13 cellular contexts compared by ENCODE assay signal in the genomic region with DNA sequence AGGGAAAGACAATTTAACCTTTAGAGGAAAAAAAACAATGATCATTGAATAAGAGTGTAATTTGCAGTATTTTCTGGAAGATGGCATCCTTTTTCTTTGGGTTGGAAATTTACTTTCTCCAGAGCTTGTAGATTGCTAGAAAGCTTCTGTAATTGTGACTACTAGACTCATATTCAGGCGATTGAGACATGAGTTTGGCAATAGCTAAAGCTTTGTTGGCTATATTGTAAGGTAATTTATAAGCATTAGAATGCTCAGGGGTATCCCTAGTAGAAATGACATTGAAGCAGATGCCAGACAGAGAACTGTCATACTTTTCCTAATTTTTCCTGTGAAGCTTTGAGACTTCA.
DNase-seq lines count a peak whose midpoint lies in the region; ATAC-seq and TF ChIP-seq lines count a peak whose summit lies in the region.
"Had no signal": no experiment of that assay in that cellular context is flagged by ENCODE, and none has a peak within 500 bp of the region (broad histone marks: within the 10 kb centered on the region; RNA-seq: fewer than 3 reads in every experiment).

No MANE protein-coding gene starts in this region.

- H3K4me3 Mint-ChIP-seq in activated T-cell treated with anti-CD3 and anti-CD28 coated beads, Interleukin-2, amount 50 U/mL, for 24 hours = no peak overlapping the region
- H3K4me3 Mint-ChIP-seq in MCF 10A (ENCODE audit: unreplicated experiment) = no peak overlapping the region

- peaks cover 44% of the 10 kb centered on the region for H3K4me1 Mint-ChIP-seq in activated T-cell treated with anti-CD3 and anti-CD28 coated beads, Interleukin-2, amount 50 U/mL, for 24 hours (ENCODE audit: low read depth)
- H3K4me1 Mint-ChIP-seq in MCF 10A (ENCODE audit: insufficient read depth, unreplicated experiment) = peaks cover 43% of the 10 kb centered on the region

- H3K27me3 Mint-ChIP-seq in activated T-cell treated with anti-CD3 and anti-CD28 coated beads, Interleukin-2, amount 50 U/mL, for 24 hours = no peaks in the 10 kb centered on the region
- no peaks in the 10 kb centered on the region for H3K27me3 Mint-ChIP-seq in MCF 10A (ENCODE audit: insufficient read depth, unreplicated experiment)

- no peaks in the 10 kb centered on the region for H3K36me3 Mint-ChIP-seq in activated T-cell treated with anti-CD3 and anti-CD28 coated beads, Interleukin-2, amount 50 U/mL, for 24 hours (ENCODE audit: low read depth)
- H3K36me3 Mint-ChIP-seq in MCF 10A (ENCODE audit: insufficient read depth, unreplicated experiment) = peaks cover 5% of the 10 kb centered on the region

- peak overlapping the region; percentile 60 for H3K27ac Mint-ChIP-seq in activated T-cell treated with anti-CD3 and anti-CD28 coated beads, Interleukin-2, amount 50 U/mL, for 24 hours
- peak overlapping the region; percentile 85 for H3K27ac Mint-ChIP-seq in MCF 10A (ENCODE audit: low read depth, unreplicated experiment)

- intact Hi-C loops in MCF 10A (cut with micrococcal nuclease) = loop anchor here (5.0 kb wide), 1 partner anchor 200 kb away; no protein-coding TSS in a partner anchor

- TF ChIP-seq CTCF in MCF 10A (IDR thresholded peaks at IDR 0.05; ENCODE audit: unreplicated experiment) = no peak

- peak; percentile 14 for ATAC-seq in left lobe of liver

- CTCF ChIA-PET in MCF 10A (lab: Yijun Ruan, JAX) = interaction anchor here (0.7 to 1.2 kb wide), 4 partner anchors 35 to 199 kb away, joined by 3 to 6 read pairs (median 4); no protein-coding TSS in a partner anchor

- POLR2A ChIA-PET in MCF 10A (lab: Yijun Ruan, JAX) = interaction anchor here (0.7 to 1.2 kb wide), 4 partner anchors 11 to 166 kb away, joined by 3 to 9 read pairs (median 4); no protein-coding TSS in a partner anchor

- H3K9me3 Mint-ChIP-seq in activated T-cell treated with anti-CD3 and anti-CD28 coated beads, Interleukin-2, amount 50 U/mL, for 24 hours = no peaks in the 10 kb centered on the region
- no peaks in the 10 kb centered on the region for H3K9me3 Mint-ChIP-seq in MCF 10A (ENCODE audit: unreplicated experiment)

- no TSS peak for BruUV-seq in MCF 10A (replicated peaks; lab: Mats Ljungman, UMichigan)

- DNase-seq in activated T-cell treated with anti-CD3 and anti-CD28 coated beads, Interleukin-2, amount 50 U/mL, for 24 hours = no peak
- DNase-seq in activated T-cell treated with anti-CD3 and anti-CD28 coated beads, Interleukin-2, amount 50 U/mL, for 48 hours = no peak
- DNase-seq in MCF 10A (ENCODE audit: unreplicated experiment) = no peak
- no peak for DNase-seq in left lobe of liver (ENCODE audit: low spot score)
- DNase-seq in superior temporal gyrus (ENCODE audit: extremely low spot score) = peak; percentile 67
- no peak for DNase-seq in AML-193 (lab: John Stamatoyannopoulos, UW)
- no peak for DNase-seq in MV-4-11 (lab: John Stamatoyannopoulos, UW)
- DNase-seq in stimulated activated CD4-positive, alpha-beta T cell treated with anti-CD3 and anti-CD28 coated beads, Interleukin-15, amount 100 ng/mL, for 24 hours = no peak
- DNase-seq: 8988T; activated CD4-positive, alpha-beta T cell treated with anti-CD3 and anti-CD28 coated beads for 48 hours; NCI-H1417; right lobe of liver; substantia nigra had no signal
